Comparison of ENCODE assay signal across 8 cellular contexts in the genomic region with DNA sequence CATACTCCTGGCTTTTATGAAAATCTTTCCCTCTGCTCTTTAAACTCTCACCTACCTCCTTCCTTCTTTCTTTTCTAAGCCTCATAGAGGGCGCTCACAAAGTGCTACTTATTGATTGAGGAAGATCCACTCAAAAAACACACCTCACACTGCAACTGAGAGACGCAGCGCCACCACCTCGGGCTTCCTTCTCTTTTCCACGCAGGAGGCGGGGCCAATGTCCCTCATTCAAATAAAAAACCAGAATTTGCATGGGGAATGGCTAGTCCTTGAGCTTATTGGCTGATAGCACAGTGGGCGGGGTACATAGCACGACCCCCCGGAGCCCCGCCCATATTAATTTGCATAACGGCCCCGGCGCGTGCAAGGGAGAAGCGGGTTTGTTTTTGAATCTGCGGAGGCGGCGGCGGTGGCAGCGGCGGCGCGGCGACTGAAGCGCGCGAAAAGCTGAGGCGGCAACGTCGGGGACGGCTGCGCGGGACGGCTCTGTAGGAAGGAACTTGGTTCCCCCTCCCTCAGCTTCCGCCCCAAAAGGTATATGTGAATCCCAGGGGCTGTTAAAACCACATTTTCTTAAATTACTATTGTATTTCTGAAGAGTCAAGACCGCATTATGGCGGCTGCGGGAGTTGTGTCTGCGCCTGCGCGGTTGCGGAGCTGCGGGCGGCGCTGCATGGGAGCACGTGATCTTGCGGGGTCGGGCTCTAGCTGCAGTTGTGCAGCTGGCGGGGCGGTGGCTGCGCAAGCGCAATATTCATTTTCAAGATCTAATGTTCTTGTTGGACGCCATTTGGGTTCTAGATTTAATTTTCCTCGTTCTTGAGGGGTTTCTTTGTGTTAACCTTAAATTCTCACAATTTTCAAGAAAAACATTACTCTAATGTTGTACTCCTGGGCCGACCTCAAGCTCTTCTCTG. TPM values are rescaled to one million over a fixed set of nuclear protein-coding genes. Genes with fewer than 3 reads are reported as not detected.
DNase-seq lines count a peak whose midpoint lies in the region; FAIRE-seq and TF ChIP-seq lines count a peak whose summit lies in the region.

A gene with protein sequence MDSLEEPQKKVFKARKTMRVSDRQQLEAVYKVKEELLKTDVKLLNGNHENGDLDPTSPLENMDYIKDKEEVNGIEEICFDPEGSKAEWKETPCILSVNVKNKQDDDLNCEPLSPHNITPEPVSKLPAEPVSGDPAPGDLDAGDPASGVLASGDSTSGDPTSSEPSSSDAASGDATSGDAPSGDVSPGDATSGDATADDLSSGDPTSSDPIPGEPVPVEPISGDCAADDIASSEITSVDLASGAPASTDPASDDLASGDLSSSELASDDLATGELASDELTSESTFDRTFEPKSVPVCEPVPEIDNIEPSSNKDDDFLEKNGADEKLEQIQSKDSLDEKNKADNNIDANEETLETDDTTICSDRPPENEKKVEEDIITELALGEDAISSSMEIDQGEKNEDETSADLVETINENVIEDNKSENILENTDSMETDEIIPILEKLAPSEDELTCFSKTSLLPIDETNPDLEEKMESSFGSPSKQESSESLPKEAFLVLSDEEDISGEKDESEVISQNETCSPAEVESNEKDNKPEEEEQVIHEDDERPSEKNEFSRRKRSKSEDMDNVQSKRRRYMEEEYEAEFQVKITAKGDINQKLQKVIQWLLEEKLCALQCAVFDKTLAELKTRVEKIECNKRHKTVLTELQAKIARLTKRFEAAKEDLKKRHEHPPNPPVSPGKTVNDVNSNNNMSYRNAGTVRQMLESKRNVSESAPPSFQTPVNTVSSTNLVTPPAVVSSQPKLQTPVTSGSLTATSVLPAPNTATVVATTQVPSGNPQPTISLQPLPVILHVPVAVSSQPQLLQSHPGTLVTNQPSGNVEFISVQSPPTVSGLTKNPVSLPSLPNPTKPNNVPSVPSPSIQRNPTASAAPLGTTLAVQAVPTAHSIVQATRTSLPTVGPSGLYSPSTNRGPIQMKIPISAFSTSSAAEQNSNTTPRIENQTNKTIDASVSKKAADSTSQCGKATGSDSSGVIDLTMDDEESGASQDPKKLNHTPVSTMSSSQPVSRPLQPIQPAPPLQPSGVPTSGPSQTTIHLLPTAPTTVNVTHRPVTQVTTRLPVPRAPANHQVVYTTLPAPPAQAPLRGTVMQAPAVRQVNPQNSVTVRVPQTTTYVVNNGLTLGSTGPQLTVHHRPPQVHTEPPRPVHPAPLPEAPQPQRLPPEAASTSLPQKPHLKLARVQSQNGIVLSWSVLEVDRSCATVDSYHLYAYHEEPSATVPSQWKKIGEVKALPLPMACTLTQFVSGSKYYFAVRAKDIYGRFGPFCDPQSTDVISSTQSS (plus strand): TSS at position 389 of the 917 bp plus-strand sequence. CDS start 58,234 bp downstream, outside the sequence.

- no peaks in the 10 kb centered on the region for H3K9me2 ChIP-seq in Loucy (replicated peaks; ENCODE audit: low read depth, low read length)

- TF ChIP-seq CTCF in Loucy (conservative IDR thresholded peaks at IDR 0.05; ENCODE audit: low read length) = peak; percentile 64

- FAIRE-seq in H54 (lab: Jason Lieb, UNC) = peak; percentile 93

- H3K9ac ChIP-seq in ES-I3 (ENCODE audit: low read depth, low read length) = peak within 1 kb of the TSS; percentile 67
- H3K9ac ChIP-seq in Loucy (ENCODE audit: low read depth, low read length, poor library complexity, severe bottlenecking) = peak within 1 kb of the TSS; percentile 79
- H3K9ac ChIP-seq in subcutaneous abdominal adipose tissue (ENCODE audit: low read length in 5 of 5) = peak within 1 kb of the TSS; percentile 28 to 94 (median 78)

- peaks cover 46% of the 10 kb centered on the region for H3K79me2 ChIP-seq in Loucy (ENCODE audit: insufficient read depth, low read length)

- no peaks in the 10 kb centered on the region for H3K9me3 ChIP-seq in ES-I3 (ENCODE audit: control insufficient read depth, insufficient read depth, low read length)
- H3K9me3 ChIP-seq in Loucy (ENCODE audit: insufficient read depth, low read depth, low read length) = no peaks in the 10 kb centered on the region
- H3K9me3 ChIP-seq in neuron (ENCODE audit: low read length) = no peaks in the 10 kb centered on the region
- no peaks in the 10 kb centered on the region for H3K9me3 ChIP-seq in subcutaneous abdominal adipose tissue (ENCODE audit: control insufficient read depth in 5 of 5, low read length in 5 of 5)

- DNase-seq in H54 (ENCODE audit: insufficient read length, low spot score) = peak; percentile 77
- DNase-seq in SK-MEL-5 (ENCODE audit: low read depth, low spot score) = peak; percentile 98
- DNase-seq in activated naive CD4-positive, alpha-beta T cell treated with Interleukin-2 at 50 U/mL for 16 hours = peak; percentile 95
- DNase-seq in foreskin melanocyte = peak; percentile 94

- TF ChIP-seq POLR2A in H54 (IDR thresholded peaks at IDR 0.05; ENCODE audit: low read depth, low read length) = peak; percentile 47; the same call in 1 of the 2 replicates

- peak within 1 kb of the TSS; percentile 73 for H2AFZ ChIP-seq in Loucy (ENCODE audit: low read length)
- H2AFZ ChIP-seq in neuron (ENCODE audit: low read depth, low read length) = peak within 1 kb of the TSS; percentile 27

- H3K4me2 ChIP-seq in Loucy (ENCODE audit: low read depth, low read length, poor library complexity, severe bottlenecking) = peak within 1 kb of the TSS; percentile 78

- in situ Hi-C loops in SK-MEL-5 (cut with HindIII; ENCODE audit: low pct_unique_long_range_greater_than_20kb, low sequenced_read_pairs) = no loop called here

- H3K27ac ChIP-seq in subcutaneous abdominal adipose tissue (ENCODE audit: low read depth, low read length) = peak within 1 kb of the TSS; percentile 91

- no peaks in the 10 kb centered on the region for H3K27me3 ChIP-seq in Loucy (ENCODE audit: insufficient read depth, low read length, poor library complexity, severe bottlenecking)
- H3K27me3 ChIP-seq in neuron (ENCODE audit: insufficient read depth, low read length) = no peaks in the 10 kb centered on the region
- H3K27me3 ChIP-seq in subcutaneous abdominal adipose tissue (ENCODE audit: control insufficient read depth in 5 of 5, insufficient read depth in 4 of 5, low read length in 5 of 5) = no peaks in the 10 kb centered on the region

- H3K36me3 ChIP-seq in ES-I3 (ENCODE audit: insufficient read depth, low read length) (no peaks in the 10 kb centered on the region), Loucy (ENCODE audit: insufficient read depth, low read length) (no peaks in the 10 kb centered on the region), neuron (ENCODE audit: insufficient read depth, low read length) (no peaks in the 10 kb centered on the region), subcutaneous abdominal adipose tissue (ENCODE audit: control insufficient read depth in 5 of 5, insufficient read depth in 5 of 5, low read length in 5 of 5) (peaks cover 0 to 3% (median 0%) of the 10 kb centered on the region in 5 donors)

- H3K4me1 ChIP-seq in ES-I3 (ENCODE audit: insufficient read depth, low read length) (no peaks in the 10 kb centered on the region), Loucy (ENCODE audit: insufficient read depth, low read length, poor library complexity, severe bottlenecking) (peaks cover 34% of the 10 kb centered on the region), neuron (ENCODE audit: insufficient read depth, low read length) (peaks cover 3% of the 10 kb centered on the region), subcutaneous abdominal adipose tissue (ENCODE audit: control insufficient read depth in 5 of 5, insufficient read depth in 5 of 5, low read length in 5 of 5) (peaks cover 0 to 20% (median 5%) of the 10 kb centered on the region in 5 donors)

- H3K4me3 ChIP-seq in Loucy (ENCODE audit: low read length, poor library complexity, severe bottlenecking) = peak within 1 kb of the TSS; percentile 80
- H3K4me3 ChIP-seq in neuron (ENCODE audit: low read length) = peak within 1 kb of the TSS; percentile 77
- H3K4me3 ChIP-seq in subcutaneous abdominal adipose tissue (ENCODE audit: low read depth in 1 of 5, low read length in 5 of 5) = peak within 1 kb of the TSS; percentile 71 to 85 (median 76)

- peaks cover 20% of the 10 kb centered on the region for H4K20me1 ChIP-seq in Loucy (ENCODE audit: insufficient read depth, low read length, poor library complexity, severe bottlenecking)

- H3F3A ChIP-seq in Loucy (ENCODE audit: low read depth) = peaks cover 9% of the 10 kb centered on the region; the same call in 1 of the 2 replicates

RNA-seq across cellular contexts. Expression of the gene that starts here (rescaled TPM):
- 16.9 and 19.4 TPM in 2 replicates for total RNA-seq in SK-MEL-5 (2014; rRNA removed; shearing (Covaris generic))
- 13.2 and 17.1 TPM in 2 replicates for polyA plus RNA-seq in SK-MEL-5 (2015; cell fraction: cytosol; rRNA removed)
- 15.6 and 24.2 TPM in 2 replicates for polyA plus RNA-seq in SK-MEL-5 (2015; cell fraction: nucleus; rRNA removed)

Comparison
In these comparisons a context has a peak if more than half of its experiments do, and no peak if none do; other contexts are left out.
1. Peak in every context shown above with its lines: DNase-seq, H3K4me3 ChIP-seq and H3K27ac ChIP-seq.